In the genomic region with DNA sequence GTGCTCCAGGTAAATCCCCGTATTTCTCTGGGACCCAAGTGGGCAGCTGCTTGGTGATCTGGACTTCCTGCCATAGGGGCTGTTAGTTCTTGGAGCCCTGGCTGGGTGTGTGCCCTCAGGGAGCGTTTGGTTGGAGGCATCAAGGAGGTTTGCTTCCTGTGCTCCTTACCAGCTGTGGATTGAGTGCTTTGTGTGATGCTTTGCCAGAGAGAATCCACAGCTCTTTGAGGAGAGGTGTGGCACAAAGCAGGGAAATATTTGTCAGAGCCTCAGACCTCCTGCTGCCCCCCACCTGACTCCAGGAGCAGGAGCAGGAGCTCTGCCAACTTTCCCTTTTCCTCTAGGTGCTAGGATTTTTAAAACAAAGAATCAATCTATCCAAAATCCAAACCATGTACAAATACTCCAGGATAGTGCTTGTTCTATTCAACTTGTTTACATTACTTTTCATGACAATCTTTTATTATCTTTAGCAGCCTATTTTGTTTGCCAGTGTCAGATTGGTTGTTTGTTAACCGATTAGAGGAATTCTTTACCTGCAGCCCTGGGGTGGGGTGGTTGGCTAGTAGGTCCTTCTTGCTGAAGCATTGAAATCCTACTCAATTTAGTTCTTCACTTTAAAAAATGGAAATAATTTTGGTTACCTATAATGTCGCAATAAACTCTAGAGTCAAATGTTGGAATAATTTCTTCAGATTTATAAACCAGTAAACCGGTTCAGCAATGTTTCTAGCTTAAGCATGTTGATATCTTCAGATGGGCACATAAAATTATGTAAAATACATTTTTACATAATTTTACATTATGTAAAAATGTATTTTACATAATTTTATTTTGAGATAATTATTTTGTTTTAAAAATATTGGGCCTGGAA, we compare ENCODE assay signal across 9 cellular contexts. TPM values are rescaled to one million over a fixed set of nuclear protein-coding genes. Genes with fewer than 3 reads are reported as not detected.
A peak's percentile ranks its signal among the peaks of the same experiment; 100 is the strongest.
DNase-seq lines count a peak whose midpoint lies in the region; ATAC-seq, FAIRE-seq and TF ChIP-seq lines count a peak whose summit lies in the region.
"Had no signal": no experiment of that assay in that cellular context is flagged by ENCODE, and none has a peak within 500 bp of the region (broad histone marks: within the 10 kb centered on the region; RNA-seq: fewer than 3 reads in every experiment).

No MANE protein-coding gene starts in this region.

- H3K79me2 ChIP-seq in PC-9 (ENCODE audit: low read depth) (peaks cover 84% of the 10 kb centered on the region), smooth muscle cell (ENCODE audit: low read depth) (peaks cover 60% of the 10 kb centered on the region)

- H3K4me1 ChIP-seq in PC-9 (replicated peaks; ENCODE audit: insufficient read depth) = peaks cover 38% of the 10 kb centered on the region
- peaks cover 23% of the 10 kb centered on the region; the same call in 1 of the 2 replicates for H3K4me1 ChIP-seq in iPS-20b (ENCODE audit: insufficient read depth, low read length)
- H3K4me1 ChIP-seq in smooth muscle cell (ENCODE audit: low read depth) = peaks cover 8% of the 10 kb centered on the region

- no peak for ATAC-seq in GM21381 (IDR thresholded peaks at IDR 0.05; ENCODE audit: unreplicated experiment)

- H3K4me2 ChIP-seq in PC-9 = peak overlapping the region; percentile 98
- H3K4me2 ChIP-seq in smooth muscle cell = no peak overlapping the region

- CTCF ChIA-PET in PC-9 (lab: Charles Lee) = interaction anchor here (0.7 to 1.0 kb wide), 3 partner anchors 20 to 110 kb away, joined by 4 to 5 read pairs (median 5); no protein-coding TSS in a partner anchor

- H3K9ac ChIP-seq in iPS-20b (ENCODE audit: low read depth, low read length) = no peak overlapping the region
- H3K9ac ChIP-seq in smooth muscle cell (ENCODE audit: low read depth) = no peak overlapping the region

- no TSS peak for BruUV-seq in PC-9 (replicated peaks; lab: Mats Ljungman, UMichigan)

- peak overlapping the region; percentile 66 for H3K27ac ChIP-seq in PC-9
- H3K27ac ChIP-seq in iPS-20b (ENCODE audit: low read length) = no peak overlapping the region
- H3K27ac ChIP-seq in smooth muscle cell (ENCODE audit: low read depth) = no peak overlapping the region

- intact Hi-C loops in PC-9 (cut with micrococcal nuclease; ENCODE audit: unreplicated experiment) = loop anchor here (1.0 to 2.0 kb wide), 2 partner anchors 73 to 82 kb away; no protein-coding TSS in a partner anchor

- 75% methylated on average over 5 of the region's 5 CpGs for WGBS in smooth muscle cell (ENCODE audit: low lambda C conversion rate)

- H3K9me3 ChIP-seq in PC-9 (ENCODE audit: insufficient read depth, low read depth) (0 out of 2 replicates have a peak, but pooled peaks cover 3% of the 10 kb centered on the region), iPS-20b (ENCODE audit: insufficient read depth, low read depth, low read length) (no peaks in the 10 kb centered on the region), smooth muscle cell (replicated peaks; ENCODE audit: low read depth) (no peaks in the 10 kb centered on the region)

- no peak overlapping the region; the same call in 1 of the 2 replicates for H2AFZ ChIP-seq in PC-9
- H2AFZ ChIP-seq in smooth muscle cell (ENCODE audit: low read depth) = no peak overlapping the region

- H4K20me1 ChIP-seq in PC-9 (ENCODE audit: insufficient read depth) (no peaks in the 10 kb centered on the region), smooth muscle cell (ENCODE audit: low read depth) (peaks cover 46% of the 10 kb centered on the region)

- no peak for FAIRE-seq in RCC 7860 (lab: Jason Lieb, UNC)

- H3K27me3 ChIP-seq in H7 (ENCODE audit: control insufficient read depth, insufficient read depth, low read length) (peaks cover 14% of the 10 kb centered on the region), PC-9 (ENCODE audit: insufficient read depth, low read depth) (no peaks in the 10 kb centered on the region), iPS-20b (ENCODE audit: insufficient read depth, low read length) (peaks cover 29% of the 10 kb centered on the region), smooth muscle cell (ENCODE audit: low read depth) (no peaks in the 10 kb centered on the region)

- POLR2A ChIA-PET in PC-9 (lab: Charles Lee; ENCODE audit: unreplicated experiment) = interaction anchor here (0.6 to 1.6 kb wide), 2 partner anchors 82 to 127 kb away, joined by 4 to 8 read pairs; no protein-coding TSS in a partner anchor

- peak; percentile 43 for DNase-seq in H7
- peak; percentile 22 to 49 for DNase-seq in PC-9
- no peak for DNase-seq in smooth muscle cell (lab: John Stamatoyannopoulos, UW; ENCODE audit: unreplicated experiment)
- DNase-seq in RCC 7860 (ENCODE audit: low spot score) = no peak
- DNase-seq in HPDE6-E6E7 (ENCODE audit: extremely low spot score) = no peak
- DNase-seq in NCI-H128 (lab: John Stamatoyannopoulos, UW; ENCODE audit: unreplicated experiment) = no peak
- DNase-seq: activated naive CD8-positive, alpha-beta T cell treated with anti-CD3 and anti-CD28 coated beads, Interleukin-2, amount 10 ng/mL, durations not matched to agents 7 days and 5 days had no signal

- no peak overlapping the region for H3K4me3 ChIP-seq in H7 (ENCODE audit: insufficient read depth, low read depth, low read length)
- peak overlapping the region; percentile 87 for H3K4me3 ChIP-seq in PC-9
- H3K4me3 ChIP-seq in iPS-20b (ENCODE audit: low read length) = peak overlapping the region; percentile 31; the same call in 1 of the 2 replicates
- peak overlapping the region; percentile 80 for H3K4me3 ChIP-seq in smooth muscle cell

- H3K36me3 ChIP-seq in H7 (replicated peaks; ENCODE audit: control insufficient read depth, insufficient read depth, low read length) (no peaks in the 10 kb centered on the region), PC-9 (ENCODE audit: low read depth) (peaks cover 5% of the 10 kb centered on the region; the same call in 1 of the 2 replicates), iPS-20b (ENCODE audit: insufficient read depth, low read depth, low read length) (no peaks in the 10 kb centered on the region), smooth muscle cell (ENCODE audit: low read depth) (no peaks in the 10 kb centered on the region)

- H3K9me2 ChIP-seq in PC-9 (ENCODE audit: insufficient read depth) = no peaks in the 10 kb centered on the region

- peaks cover 29% of the 10 kb centered on the region; the same call in 1 of the 2 replicates for H3F3A ChIP-seq in PC-9 (ENCODE audit: insufficient read depth, low read depth)
- peaks cover 7% of the 10 kb centered on the region for H3F3A ChIP-seq in smooth muscle cell (ENCODE audit: low read depth)

- TF ChIP-seq CTCF in PC-9 (conservative IDR thresholded peaks at IDR 0.05) (no peak), smooth muscle cell (IDR thresholded peaks at IDR 0.05; ENCODE audit: borderline replicate concordance, insufficient read depth, poor library complexity, severe bottlenecking) (no peak)

RNA-seq across cellular contexts. Expression of a gene that starts 2.5 kb away (rescaled TPM):
- total RNA-seq in H7 (2014; rRNA removed; shearing (Covaris generic)) = 20.3 and 21.1 TPM in 2 replicates
- total RNA-seq in PC-9 (2021) (118 and 124 TPM in 2 replicates), smooth muscle cell (26.8 and 34.3 TPM in 2 replicates)
- polyA plus RNA-seq in smooth muscle cell = 31.3 and 35.7 TPM in 2 replicates

Comparison
In these comparisons a context has a peak if more than half of its experiments do, and no peak if none do; other contexts are left out.
1. DNase-seq: peak in H7 (single experiment) and PC-9 (2 of 2); none in smooth muscle cell (single experiment), RCC 7860 (single experiment), HPDE6-E6E7 (single experiment) and NCI-H128 (single experiment).